Comparison of ENCODE assay signal across 12 cellular contexts in the genomic region with DNA sequence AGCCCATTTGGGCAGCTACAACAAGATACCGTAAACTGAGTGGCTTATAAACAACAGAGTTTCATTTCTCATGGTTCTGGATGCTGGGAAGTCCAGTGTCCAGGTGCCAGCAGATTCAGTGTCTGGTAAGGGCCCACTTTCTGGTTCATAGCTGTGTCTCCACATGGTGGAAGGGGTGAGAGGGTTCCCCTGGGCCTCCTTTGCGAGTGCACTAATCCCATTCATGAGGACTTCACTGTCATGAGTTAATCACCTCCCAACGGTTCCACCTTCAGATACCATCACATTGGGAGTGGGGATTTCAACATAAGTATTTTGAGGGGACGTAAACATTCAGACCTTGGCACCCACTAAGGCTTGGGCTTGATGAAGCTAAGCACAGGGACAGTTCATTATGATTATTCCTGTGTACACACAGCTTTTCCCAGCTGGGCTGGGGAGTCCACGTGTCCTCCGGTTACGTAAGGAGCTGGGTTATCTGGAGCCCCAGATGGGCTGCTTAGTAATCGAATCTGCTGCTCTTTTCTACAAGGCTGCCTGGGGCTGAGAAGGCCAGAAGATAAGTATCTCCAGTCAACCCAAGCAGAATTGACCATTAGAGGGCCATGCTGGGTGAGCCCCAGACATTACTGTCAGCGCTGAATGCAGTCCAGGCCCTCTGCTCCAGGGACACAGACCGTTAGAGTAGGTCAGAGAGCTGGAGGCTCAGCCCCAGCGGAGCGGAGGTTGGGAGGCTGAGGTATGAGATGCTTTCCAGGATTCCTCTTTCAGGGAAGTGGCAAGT. TPM values are rescaled to one million over a fixed set of nuclear protein-coding genes. Genes with fewer than 3 reads are reported as not detected.
DNase-seq lines count a peak whose midpoint lies in the region; TF ChIP-seq lines count a peak whose summit lies in the region.
"Had no signal": no experiment of that assay in that cellular context is flagged by ENCODE, and none has a peak within 500 bp of the region (broad histone marks: within the 10 kb centered on the region; RNA-seq: fewer than 3 reads in every experiment).

No MANE protein-coding gene starts in this region.

- peak overlapping the region; percentile 20 to 24 for H3K4ac ChIP-seq in mesenchymal stem cell (ENCODE audit: low read depth in 1 of 2, low read length in 2 of 2)

- H4K8ac ChIP-seq in mesenchymal stem cell (ENCODE audit: low read length) = peak overlapping the region; percentile 46

- DNase-seq in DMS 273 (lab: John Stamatoyannopoulos, UW; ENCODE audit: unreplicated experiment) (peak; percentile 60), DMS 273 treated with DMSO at 0.1 percent for 48 hours (lab: John Stamatoyannopoulos, UW) (no peak), fibroblast of pulmonary artery (ENCODE audit: low read depth) (peak; percentile 63), mesenchymal stem cell (peak; percentile 81), vagina (ENCODE audit: extremely low spot score in 2 of 2) (no peak)
- DNase-seq in stimulated activated CD8-positive, alpha-beta memory T cell treated with anti-CD3 and anti-CD28 coated beads, Interleukin-4, amount 100 ng/mL, for 48 hours = no peak
- DNase-seq in stimulated activated naive CD4-positive, alpha-beta T cell treated with Interleukin-2 at 50 U/mL for 16 hours (lab: John Stamatoyannopoulos, UW) = no peak
- DNase-seq in stimulated activated CD4-positive, alpha-beta T cell treated with anti-CD3 and anti-CD28 coated beads, Interleukin-15, amount 100 ng/mL, for 24 hours = no peak
- DNase-seq: activated CD4-positive, alpha-beta T cell treated with anti-CD3 and anti-CD28 coated beads, Interleukin-2, amount 10 ng/mL, durations not matched to agents 24 days and 14 days; NCI-H1417 treated with DMSO at 0.1 percent for 48 hours; NCI-H748 treated with DMSO at 0.1 percent for 48 hours had no signal

- TF ChIP-seq CTCF in fibroblast of pulmonary artery (IDR thresholded peaks at IDR 0.05; ENCODE audit: low read length, missing control alignments) = no peak
- TF ChIP-seq CTCF in vagina (IDR thresholded peaks at IDR 0.05) = no peak

- peaks cover 32% of the 10 kb centered on the region for H3K79me1 ChIP-seq in mesenchymal stem cell (replicated peaks; ENCODE audit: low read length, poor library complexity, severe bottlenecking)

- intact Hi-C loops in vagina (cut with DNase I) = no loop called here

- no peak overlapping the region for H2BK5ac ChIP-seq in mesenchymal stem cell (ENCODE audit: low read depth, low read length, poor library complexity, severe bottlenecking)

- H3K23ac ChIP-seq in mesenchymal stem cell (ENCODE audit: low read length in 2 of 2) = no peak overlapping the region

- no peak overlapping the region for H2AFZ ChIP-seq in mesenchymal stem cell (ENCODE audit: low read depth, low read length)

- peak overlapping the region; percentile 20 to 33 for H2BK12ac ChIP-seq in mesenchymal stem cell (ENCODE audit: low read length in 2 of 2)

- H3K27me3 ChIP-seq in mesenchymal stem cell (ENCODE audit: control insufficient read depth in 1 of 2, insufficient read depth in 1 of 2, low read length in 2 of 2) (no peaks in the 10 kb centered on the region), vagina (no peaks in the 10 kb centered on the region)

- H3K36me3 ChIP-seq in mesenchymal stem cell (ENCODE audit: control insufficient read depth in 1 of 2, insufficient read depth in 2 of 2, low read depth in 1 of 2, low read length in 2 of 2) (no peaks in the 10 kb centered on the region), vagina (no peaks in the 10 kb centered on the region)

- H3K18ac ChIP-seq in mesenchymal stem cell (ENCODE audit: low read depth in 1 of 2, low read length in 2 of 2) = peak overlapping the region; percentile 4 to 54

- no peak overlapping the region for H2BK15ac ChIP-seq in mesenchymal stem cell (ENCODE audit: low read depth, poor library complexity, severe bottlenecking)

- 58% methylated on average over 9 of the region's 12 CpGs for WGBS in mesenchymal stem cell

- peak overlapping the region; percentile 6 for H3K9ac ChIP-seq in mesenchymal stem cell (ENCODE audit: low read length)

- H3K4me1 ChIP-seq in mesenchymal stem cell (ENCODE audit: control insufficient read depth, insufficient read depth, low read depth, low read length) = peaks cover 19% of the 10 kb centered on the region
- peaks cover 71% of the 10 kb centered on the region for H3K4me1 ChIP-seq in vagina

- H3K9me3 ChIP-seq in mesenchymal stem cell (ENCODE audit: control insufficient read depth, low read length) (no peaks in the 10 kb centered on the region), vagina (no peaks in the 10 kb centered on the region)

- TF ChIP-seq POLR2A in vagina (IDR thresholded peaks at IDR 0.05) = no peak

- no peak overlapping the region for H4K91ac ChIP-seq in mesenchymal stem cell (ENCODE audit: low read length)

- no peak overlapping the region for H2BK120ac ChIP-seq in mesenchymal stem cell (ENCODE audit: low read depth, low read length)

- H3K27ac ChIP-seq in mesenchymal stem cell (ENCODE audit: low read length, poor library complexity, severe bottlenecking) = no peak overlapping the region
- peak overlapping the region; percentile 82 for H3K27ac ChIP-seq in vagina
- H3K27ac ChIP-seq: 22Rv1 had no signal

- H3K4me2 ChIP-seq in mesenchymal stem cell (ENCODE audit: low read length, poor library complexity, severe bottlenecking) = no peak overlapping the region

- H3K14ac ChIP-seq in mesenchymal stem cell (ENCODE audit: low read length in 2 of 2) = no peak overlapping the region

- H3K4me3 ChIP-seq in fibroblast of pulmonary artery (replicated peaks; ENCODE audit: low read depth, low read length) = no peak overlapping the region
- H3K4me3 ChIP-seq in mesenchymal stem cell (ENCODE audit: insufficient read depth in 1 of 2, low read depth in 1 of 2, low read length in 2 of 2) = peak overlapping the region in 1 of 2 experiments; percentile 1
- H3K4me3 ChIP-seq in vagina = no peak overlapping the region

- H2AK5ac ChIP-seq in mesenchymal stem cell (ENCODE audit: low read length, severe bottlenecking) = no peak overlapping the region

RNA-seq across cellular contexts. Expression of a gene that starts 42.7 kb away (rescaled TPM):
- 237 TPM for polyA plus RNA-seq in mesenchymal stem cell (2013, experiment 1 of 2)
- polyA plus RNA-seq in mesenchymal stem cell (2013, experiment 2 of 2) = 244 TPM
- 222 TPM for total RNA-seq in vagina

Comparison
In these comparisons a context has a peak if more than half of its experiments do, and no peak if none do; other contexts are left out.
1. DNase-seq: peak in DMS 273 (single experiment), fibroblast of pulmonary artery (single experiment) and mesenchymal stem cell (single experiment); none in DMS 273 treated with DMSO at 0.1 percent for 48 hours (single experiment), vagina (0 of 2), stimulated activated CD8-positive, alpha-beta memory T cell treated with anti-CD3 and anti-CD28 coated beads, Interleukin-4, amount 100 ng/mL, for 48 hours (single experiment), stimulated activated naive CD4-positive, alpha-beta T cell treated with Interleukin-2 at 50 U/mL for 16 hours (single experiment) and stimulated activated CD4-positive, alpha-beta T cell treated with anti-CD3 and anti-CD28 coated beads, Interleukin-15, amount 100 ng/mL, for 24 hours (single experiment).